In the genomic region with DNA sequence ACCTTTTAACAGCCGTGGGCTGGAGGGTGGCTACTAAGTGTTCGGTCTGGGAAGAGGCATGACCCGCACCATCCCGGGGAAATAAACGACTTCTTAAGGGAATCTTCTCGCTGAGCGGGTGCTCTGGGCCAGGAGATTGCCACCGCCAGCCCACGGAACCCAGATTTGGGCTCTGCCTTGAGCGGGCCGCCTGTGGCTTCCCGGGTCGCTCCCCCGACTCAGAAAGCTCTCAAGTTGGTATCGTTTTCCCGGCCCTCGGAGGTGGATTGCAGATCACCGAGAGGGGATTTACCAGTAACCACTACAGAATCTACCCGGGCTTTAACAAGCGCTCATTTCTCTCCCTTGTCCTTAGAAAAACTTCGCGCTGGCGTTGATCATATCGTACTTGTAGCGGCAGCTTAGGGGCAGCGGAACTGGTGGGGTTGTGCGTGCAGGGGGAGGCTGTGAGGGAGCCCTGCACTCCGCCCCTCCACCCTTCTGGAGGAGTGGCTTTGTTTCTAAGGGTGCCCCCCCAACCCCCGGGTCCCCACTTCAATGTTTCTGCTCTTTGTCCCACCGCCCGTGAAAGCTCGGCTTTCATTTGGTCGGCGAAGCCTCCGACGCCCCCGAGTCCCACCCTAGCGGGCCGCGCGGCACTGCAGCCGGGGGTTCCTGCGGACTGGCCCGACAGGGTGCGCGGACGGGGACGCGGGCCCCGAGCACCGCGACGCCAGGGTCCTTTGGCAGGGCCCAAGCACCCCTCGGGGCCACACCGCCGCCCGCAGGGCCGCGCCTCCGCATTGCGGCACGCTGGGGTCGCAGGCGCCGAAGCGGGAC, we compare ENCODE assay signal across 8 cellular contexts.
DNase-seq lines count a peak whose midpoint lies in the region; ATAC-seq, FAIRE-seq and TF ChIP-seq lines count a peak whose summit lies in the region.

No MANE protein-coding gene starts in this region.

- no peak for TF ChIP-seq CTCF in fibroblast of mammary gland (conservative IDR thresholded peaks at IDR 0.05; ENCODE audit: control insufficient read depth, insufficient read depth, low read depth, low read length)

- no peak overlapping the region for H3K9ac ChIP-seq in SK-N-MC (ENCODE audit: insufficient read length)

- H3K4me3 ChIP-seq in SK-N-MC (no peak overlapping the region), fibroblast of mammary gland (ENCODE audit: control insufficient read depth, low read depth, low read length) (peak overlapping the region; percentile 0)

- no peak for FAIRE-seq in GM19239 (lab: Jason Lieb, UNC)

- no peak for ATAC-seq in HG02970 (IDR thresholded peaks at IDR 0.05; ENCODE audit: low FRiP score, unreplicated experiment)

- H3K36me3 ChIP-seq in SK-N-MC (ENCODE audit: insufficient read depth, low read length), result peaks cover 5% of the 10 kb centered on the region

- DNase-seq in NCI-H2227 (lab: John Stamatoyannopoulos, UW; ENCODE audit: unreplicated experiment), result peak; percentile 45
- no peak for DNase-seq in NCI-H2227 treated with DMSO at 0.1 percent for 48 hours (lab: John Stamatoyannopoulos, UW)
- no peak for DNase-seq in SK-N-MC (ENCODE audit: low read depth, low spot score)
- no peak for DNase-seq in fibroblast of mammary gland (ENCODE audit: low read depth)
- peak; percentile 12 for DNase-seq in stimulated activated naive CD4-positive, alpha-beta T cell treated with Interleukin-2 at 50 U/mL for 16 hours (lab: John Stamatoyannopoulos, UW)
- DNase-seq in NCI-H774 (lab: John Stamatoyannopoulos, UW), result no peak
- DNase-seq in GM19239 (ENCODE audit: insufficient read length, low spot score), result no peak

- peak overlapping the region; percentile 26 for H3K27ac ChIP-seq in SK-N-MC

- H3K9me3 ChIP-seq in SK-N-MC (ENCODE audit: low read depth, low read length), result no peaks in the 10 kb centered on the region

Comparison
In these comparisons a context has a peak if more than half of its experiments do, and no peak if none do; other contexts are left out.
1. DNase-seq: peak in NCI-H2227 (single experiment) and stimulated activated naive CD4-positive, alpha-beta T cell treated with Interleukin-2 at 50 U/mL for 16 hours (single experiment); none in NCI-H2227 treated with DMSO at 0.1 percent for 48 hours (single experiment), SK-N-MC (single experiment), fibroblast of mammary gland (single experiment), NCI-H774 (single experiment) and GM19239 (single experiment).